19 cellular contexts compared by ENCODE assay signal in the genomic region with DNA sequence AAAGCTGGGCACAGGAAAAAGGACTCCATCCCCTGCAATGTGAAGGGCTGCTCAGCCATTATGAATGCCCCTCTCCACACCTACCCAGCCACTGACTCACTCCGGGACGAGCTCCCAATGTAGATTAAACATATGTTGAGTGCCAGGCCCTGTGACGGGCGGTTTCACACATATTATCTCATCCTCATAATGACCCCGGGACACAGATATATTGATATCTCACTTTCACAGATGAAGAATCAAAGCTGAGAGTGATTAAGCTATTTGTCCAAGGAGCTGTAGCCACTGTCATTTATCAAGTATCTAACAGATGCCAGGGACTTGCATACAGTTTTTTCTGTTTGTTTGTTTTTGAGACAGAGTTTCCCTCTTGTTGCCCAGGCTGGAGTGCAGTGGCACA. TPM values are rescaled to one million over a fixed set of nuclear protein-coding genes. Genes with fewer than 3 reads are reported as not detected.
A peak's percentile ranks its signal among the peaks of the same experiment; 100 is the strongest.
DNase-seq lines count a peak whose midpoint lies in the region; ATAC-seq, FAIRE-seq and TF ChIP-seq lines count a peak whose summit lies in the region.
"Had no signal": no experiment of that assay in that cellular context is flagged by ENCODE, and none has a peak within 500 bp of the region (broad histone marks: within the 10 kb centered on the region; RNA-seq: fewer than 3 reads in every experiment).

No MANE protein-coding gene starts in this region.

- no peaks in the 10 kb centered on the region for H3K36me3 ChIP-seq in PC-9 (ENCODE audit: low read depth)
- no peaks in the 10 kb centered on the region for H3K36me3 ChIP-seq in spleen
- H3K36me3 ChIP-seq in HepG2 (replicated peaks in 1 of 2; ENCODE audit: control insufficient read depth in 1 of 2, insufficient read depth in 2 of 2, low read length in 2 of 2), result no peaks in the 10 kb centered on the region
- H3K36me3 ChIP-seq: prostate gland had no signal

- no peak overlapping the region for H3K4me3 ChIP-seq in PC-9
- no peak overlapping the region for H3K4me3 ChIP-seq in spleen
- H3K4me3 ChIP-seq in HepG2 (replicated peaks in 1 of 3; ENCODE audit: insufficient read depth in 1 of 3, low read depth in 2 of 3, low read length in 3 of 3), result no peak overlapping the region
- H3K4me3 ChIP-seq: lung, prostate gland had no signal

- H3K36me3 Mint-ChIP-seq in activated CD8-positive, alpha-beta T cell treated with anti-CD3 and anti-CD28 coated beads, Interleukin-2, amount 10 ng/mL, durations not matched to agents 7 days and 5 days (ENCODE audit: low read depth), result no peaks in the 10 kb centered on the region
- no peaks in the 10 kb centered on the region for H3K36me3 Mint-ChIP-seq in activated CD8-positive, alpha-beta T cell treated with anti-CD3 and anti-CD28 coated beads for 36 hours (ENCODE audit: low read depth)
- H3K36me3 Mint-ChIP-seq in activated T-cell treated with anti-CD3 and anti-CD28 coated beads, Interleukin-2, amount 50 U/mL, for 24 hours (ENCODE audit: low read depth), result no peaks in the 10 kb centered on the region
- H3K36me3 Mint-ChIP-seq: immature natural killer cell; naive thymus-derived CD4-positive, alpha-beta T cell had no signal

- H3K4me1 Mint-ChIP-seq in activated CD8-positive, alpha-beta T cell treated with anti-CD3 and anti-CD28 coated beads, Interleukin-2, amount 10 ng/mL, durations not matched to agents 7 days and 5 days (ENCODE audit: low read depth), result peaks cover 11% of the 10 kb centered on the region
- H3K4me1 Mint-ChIP-seq in activated CD8-positive, alpha-beta T cell treated with anti-CD3 and anti-CD28 coated beads for 36 hours (ENCODE audit: low read depth), result no peaks in the 10 kb centered on the region
- H3K4me1 Mint-ChIP-seq in activated T-cell treated with anti-CD3 and anti-CD28 coated beads, Interleukin-2, amount 50 U/mL, for 24 hours (ENCODE audit: low read depth), result no peaks in the 10 kb centered on the region

- POLR2A ChIA-PET in activated CD8-positive, alpha-beta T cell treated with anti-CD3 and anti-CD28 coated beads, Interleukin-2, amount 10 ng/mL, durations not matched to agents 7 days and 5 days (lab: Charles Lee), result no interaction called here
- POLR2A ChIA-PET in activated CD8-positive, alpha-beta T cell treated with anti-CD3 and anti-CD28 coated beads for 36 hours (lab: Charles Lee), result no interaction called here
- POLR2A ChIA-PET in PC-9 (lab: Charles Lee; ENCODE audit: unreplicated experiment) (no interaction called here), HepG2 (lab: Yijun Ruan, JAX) (interaction anchor here (0.7 to 10.6 kb wide), 3 partner anchors 11 to 28 kb away, joined by 3 to 100 read pairs (median 6); no protein-coding TSS in a partner anchor)

- no peak for ATAC-seq in activated CD8-positive, alpha-beta T cell treated with anti-CD3 and anti-CD28 coated beads, Interleukin-2, amount 10 ng/mL, durations not matched to agents 7 days and 5 days
- no peak for ATAC-seq in activated CD8-positive, alpha-beta T cell treated with anti-CD3 and anti-CD28 coated beads for 36 hours
- no peak for ATAC-seq in HepG2

- no peak for TF ChIP-seq RAD21 in HepG2 (CRISPR knock-in tag; IDR thresholded peaks at IDR 0.05)

- H3K9me3 ChIP-seq in PC-9 (ENCODE audit: insufficient read depth, low read depth) (no peaks in the 10 kb centered on the region), spleen (no peaks in the 10 kb centered on the region), HepG2 (ENCODE audit: low read length) (no peaks in the 10 kb centered on the region)
- H3K9me3 ChIP-seq: prostate gland had no signal

- no peak for DNase-seq in activated CD8-positive, alpha-beta T cell treated with anti-CD3 and anti-CD28 coated beads, Interleukin-2, amount 10 ng/mL, durations not matched to agents 7 days and 5 days
- no peak for DNase-seq in activated CD8-positive, alpha-beta T cell treated with anti-CD3 and anti-CD28 coated beads for 36 hours
- no peak for DNase-seq in PC-9
- DNase-seq in erythroblast (lab: John Stamatoyannopoulos, UW), result peak; percentile 95 to 98
- no peak for DNase-seq in spleen
- no peak for DNase-seq in activated T-cell treated with anti-CD3 and anti-CD28 coated beads, Interleukin-2, amount 50 U/mL, for 24 hours
- no peak for DNase-seq in HepG2 (ENCODE audit: low spot score)
- DNase-seq in SK-N-DZ (ENCODE audit: low spot score), result no peak
- DNase-seq: activated CD4-positive, alpha-beta T cell treated with anti-CD3 and anti-CD28 coated beads, Interleukin-2, amount 10 ng/mL, durations not matched to agents 7 days and 5 days; activated naive CD4-positive, alpha-beta T cell treated with anti-CD3 and anti-CD28 coated beads for 36 hours; activated T-cell treated with anti-CD3 and anti-CD28 coated beads for 4 hours; CD4-positive, alpha-beta T cell; dermis blood vessel endothelial cell; immature natural killer cell; naive thymus-derived CD4-positive, alpha-beta T cell; NCI-H526 had no signal

- peaks cover 29% of the 10 kb centered on the region; the same call in 1 of the 2 replicates for H3F3A ChIP-seq in PC-9 (ENCODE audit: insufficient read depth, low read depth)

- in situ Hi-C loops in HepG2 (cut with HindIII; ENCODE audit: extremely low pct_ligation_motif_present, low pct_unique_long_range_greater_than_20kb), result no loop called here

- TF ChIP-seq EP300 in HepG2 (IDR thresholded peaks at IDR 0.05; ENCODE audit: low read depth in 2 of 2, low read length in 2 of 2) (no peak), HepG2 (CRISPR knock-in tag; IDR thresholded peaks at IDR 0.05; ENCODE audit: borderline replicate concordance) (no peak)

- no peak for FAIRE-seq in HepG2 (lab: Jason Lieb, UNC)
- FAIRE-seq: GM19239 had no signal

- H2AFZ ChIP-seq in PC-9 (no peak overlapping the region), HepG2 (ENCODE audit: low read length) (no peak overlapping the region)

- H3K27me3 ChIP-seq in PC-9 (ENCODE audit: insufficient read depth, low read depth) (no peaks in the 10 kb centered on the region), spleen (replicated peaks in 1 of 7) (no peaks in the 10 kb centered on the region), HepG2 (ENCODE audit: control insufficient read depth in 1 of 2, insufficient read depth in 2 of 2, low read length in 2 of 2) (no peaks in the 10 kb centered on the region)

- no peaks in the 10 kb centered on the region for H3K27me3 Mint-ChIP-seq in activated CD8-positive, alpha-beta T cell treated with anti-CD3 and anti-CD28 coated beads, Interleukin-2, amount 10 ng/mL, durations not matched to agents 7 days and 5 days (ENCODE audit: low read depth)
- H3K27me3 Mint-ChIP-seq in activated CD8-positive, alpha-beta T cell treated with anti-CD3 and anti-CD28 coated beads for 36 hours, result no peaks in the 10 kb centered on the region
- H3K27me3 Mint-ChIP-seq in activated T-cell treated with anti-CD3 and anti-CD28 coated beads, Interleukin-2, amount 50 U/mL, for 24 hours, result no peaks in the 10 kb centered on the region
- H3K27me3 Mint-ChIP-seq: activated CD4-positive, alpha-beta T cell treated with anti-CD3 and anti-CD28 coated beads, Interleukin-2, amount 10 ng/mL, durations not matched to agents 7 days and 5 days; CD4-positive, alpha-beta T cell; naive thymus-derived CD4-positive, alpha-beta T cell had no signal

- H3K9me3 Mint-ChIP-seq in activated CD8-positive, alpha-beta T cell treated with anti-CD3 and anti-CD28 coated beads, Interleukin-2, amount 10 ng/mL, durations not matched to agents 7 days and 5 days (ENCODE audit: insufficient read depth), result no peaks in the 10 kb centered on the region
- no peaks in the 10 kb centered on the region for H3K9me3 Mint-ChIP-seq in activated CD8-positive, alpha-beta T cell treated with anti-CD3 and anti-CD28 coated beads for 36 hours
- no peaks in the 10 kb centered on the region for H3K9me3 Mint-ChIP-seq in activated T-cell treated with anti-CD3 and anti-CD28 coated beads, Interleukin-2, amount 50 U/mL, for 24 hours
- H3K9me3 Mint-ChIP-seq: activated CD4-positive, alpha-beta T cell treated with anti-CD3 and anti-CD28 coated beads, Interleukin-2, amount 10 ng/mL, durations not matched to agents 7 days and 5 days; activated naive CD4-positive, alpha-beta T cell treated with anti-CD3 and anti-CD28 coated beads for 36 hours; CD4-positive, alpha-beta T cell; immature natural killer cell; naive thymus-derived CD4-positive, alpha-beta T cell had no signal

- WGBS in spleen, 5 donors, result 83 to 91% (median 87%) methylated on average over 5 of the region's 5 CpGs
- 94% methylated on average over 5 of the region's 5 CpGs for WGBS in HepG2 (ENCODE audit: low lambda C conversion rate)

- intact Hi-C loops in activated CD8-positive, alpha-beta T cell treated with anti-CD3 and anti-CD28 coated beads for 36 hours (cut with micrococcal nuclease), result no loop called here
- intact Hi-C loops in PC-9 (cut with micrococcal nuclease; ENCODE audit: unreplicated experiment), result loop anchor here (1.0 kb wide), 1 partner anchor 35 kb away; a partner anchor contains a TSS
- intact Hi-C loops in spleen (cut with DNase I; ENCODE audit: low total_unique reads), result no loop called here
- intact Hi-C loops in HepG2 (cut with micrococcal nuclease; ENCODE audit: unreplicated experiment), result no loop called here

- no peak overlapping the region for H3K4me3 Mint-ChIP-seq in activated CD8-positive, alpha-beta T cell treated with anti-CD3 and anti-CD28 coated beads, Interleukin-2, amount 10 ng/mL, durations not matched to agents 7 days and 5 days
- H3K4me3 Mint-ChIP-seq in activated CD8-positive, alpha-beta T cell treated with anti-CD3 and anti-CD28 coated beads for 36 hours, result no peak overlapping the region
- H3K4me3 Mint-ChIP-seq in activated T-cell treated with anti-CD3 and anti-CD28 coated beads, Interleukin-2, amount 50 U/mL, for 24 hours, result no peak overlapping the region
- H3K4me3 Mint-ChIP-seq: activated CD4-positive, alpha-beta T cell treated with anti-CD3 and anti-CD28 coated beads, Interleukin-2, amount 10 ng/mL, durations not matched to agents 7 days and 5 days; activated naive CD4-positive, alpha-beta T cell treated with anti-CD3 and anti-CD28 coated beads for 36 hours; CD4-positive, alpha-beta T cell; immature natural killer cell; naive thymus-derived CD4-positive, alpha-beta T cell had no signal

- no peak overlapping the region for H3K9ac ChIP-seq in HepG2 (ENCODE audit: insufficient read depth, low read depth, low read length)

- H3K4me2 ChIP-seq in PC-9, result no peak overlapping the region
- H3K4me2 ChIP-seq in HepG2 (ENCODE audit: low read depth, low read length), result no peak overlapping the region

- no peaks in the 10 kb centered on the region for H3K9me2 ChIP-seq in PC-9 (ENCODE audit: insufficient read depth)

- TF ChIP-seq POLR2A in erythroblast (IDR thresholded peaks at IDR 0.05; ENCODE audit: low read length), result no peak
- TF ChIP-seq POLR2A in spleen (IDR thresholded peaks at IDR 0.05), result no peak
- TF ChIP-seq POLR2A in HepG2 (IDR thresholded peaks at IDR 0.05; ENCODE audit: insufficient read depth in 1 of 2, low read depth in 2 of 2, low read length in 2 of 2), result no peak

- peak overlapping the region; percentile 16 for H3K27ac Mint-ChIP-seq in activated CD8-positive, alpha-beta T cell treated with anti-CD3 and anti-CD28 coated beads, Interleukin-2, amount 10 ng/mL, durations not matched to agents 7 days and 5 days
- no peak overlapping the region for H3K27ac Mint-ChIP-seq in activated CD8-positive, alpha-beta T cell treated with anti-CD3 and anti-CD28 coated beads for 36 hours
- no peak overlapping the region for H3K27ac Mint-ChIP-seq in activated T-cell treated with anti-CD3 and anti-CD28 coated beads, Interleukin-2, amount 50 U/mL, for 24 hours
- H3K27ac Mint-ChIP-seq: activated CD4-positive, alpha-beta T cell treated with anti-CD3 and anti-CD28 coated beads, Interleukin-2, amount 10 ng/mL, durations not matched to agents 7 days and 5 days; activated naive CD4-positive, alpha-beta T cell treated with anti-CD3 and anti-CD28 coated beads for 36 hours; CD4-positive, alpha-beta T cell had no signal

- CTCF ChIA-PET in activated CD8-positive, alpha-beta T cell treated with anti-CD3 and anti-CD28 coated beads, Interleukin-2, amount 10 ng/mL, durations not matched to agents 7 days and 5 days (lab: Charles Lee), result no interaction called here
- CTCF ChIA-PET in activated CD8-positive, alpha-beta T cell treated with anti-CD3 and anti-CD28 coated beads for 36 hours (lab: Charles Lee), result no interaction called here
- CTCF ChIA-PET in PC-9 (lab: Charles Lee) (interaction anchor here (0.7 kb wide), 1 partner anchor 474 kb away, joined by 7 read pairs; no protein-coding TSS in a partner anchor), HepG2 (lab: Yijun Ruan, JAX; ENCODE audit: low intra/inter-chr PET ratio, low total read pairs) (no interaction called here)

- no TSS peak for BruUV-seq in PC-9 (replicated peaks; lab: Mats Ljungman, UMichigan)
- BruUV-seq in HepG2 (replicated peaks; lab: Mats Ljungman, UMichigan), result no TSS peak

- no peaks in the 10 kb centered on the region for H3K79me2 ChIP-seq in PC-9 (ENCODE audit: low read depth)
- H3K79me2 ChIP-seq in HepG2 (ENCODE audit: insufficient read depth, low read length), result no peaks in the 10 kb centered on the region

- H3K27ac ChIP-seq in PC-9, result peak overlapping the region; percentile 71
- H3K27ac ChIP-seq in spleen, result peak overlapping the region in 7 of 8 donors; percentile 13 to 94 (median 55)
- H3K27ac ChIP-seq in HepG2 (ENCODE audit: extremely low read length, insufficient read depth, low read length), result no peak overlapping the region

- H4K20me1 ChIP-seq in PC-9 (ENCODE audit: insufficient read depth) (no peaks in the 10 kb centered on the region), HepG2 (ENCODE audit: insufficient read depth, low read length) (no peaks in the 10 kb centered on the region)

- no peak for TF ChIP-seq CTCF in activated CD8-positive, alpha-beta T cell treated with anti-CD3 and anti-CD28 coated beads for 36 hours (IDR thresholded peaks at IDR 0.05)
- TF ChIP-seq CTCF in PC-9 (conservative IDR thresholded peaks at IDR 0.05), result no peak
- no peak for TF ChIP-seq CTCF in spleen (IDR thresholded peaks at IDR 0.05 in 8 of 11, conservative IDR thresholded peaks at IDR 0.05 in 3 of 11)
- no peak for TF ChIP-seq CTCF in HepG2 (CRISPR knock-in tag; IDR thresholded peaks at IDR 0.05)

- H3K4me1 ChIP-seq in PC-9 (replicated peaks; ENCODE audit: insufficient read depth), result peaks cover 23% of the 10 kb centered on the region
- peaks cover 0 to 62% (median 31%) of the 10 kb centered on the region in 6 donors for H3K4me1 ChIP-seq in spleen
- H3K4me1 ChIP-seq in HepG2 (ENCODE audit: insufficient read depth, low read length), result peaks cover 84% of the 10 kb centered on the region
- H3K4me1 ChIP-seq: prostate gland had no signal

RNA-seq across cellular contexts. Expression of a gene that starts 35.0 kb away (rescaled TPM):
- 10 to 100 TPM; 14.5 to 15.6 TPM for total RNA-seq in activated CD8-positive, alpha-beta T cell treated with anti-CD3 and anti-CD28 coated beads, Interleukin-2, amount 10 ng/mL, durations not matched to agents 7 days and 5 days
- total RNA-seq in activated CD8-positive, alpha-beta T cell treated with anti-CD3 and anti-CD28 coated beads for 36 hours, result 1 to 10 TPM; 6.2 to 7.2 TPM
- total RNA-seq in PC-9 (2021) (26.8 and 27.6 TPM in 2 replicates), spleen (10 to 100 TPM; 28.0 to 38.5 (median 32.8) TPM), HepG2 (2016; rRNA removed; fragmentation: Illumina TruSeq; extraction: Trizol) (24.4 and 26.8 TPM in 2 replicates)
- polyA plus RNA-seq in spleen (1 to 10 TPM; 3.0 to 5.8 (median 3.3) TPM), HepG2 (2011; rRNA removed) (5.8 and 5.9 TPM in 2 replicates)
- total RNA-seq in HepG2 (2016; cell fraction: cytosol; rRNA removed; fragmentation: Illumina TruSeq; extraction: Trizol; ENCODE audit: low read depth), result 3.1 and 3.8 TPM in 2 replicates
- total RNA-seq in HepG2 (2016; cell fraction: insoluble cytoplasmic fraction; rRNA removed; fragmentation: Illumina TruSeq; extraction: Trizol), result 25.5 and 28.3 TPM in 2 replicates
- total RNA-seq in HepG2 (2016; cell fraction: membrane; rRNA removed; fragmentation: Illumina TruSeq; extraction: Trizol), result 15.5 and 17.6 TPM in 2 replicates
- 49.0 and 51.0 TPM in 2 replicates for total RNA-seq in HepG2 (2016; cell fraction: nucleus; rRNA removed; fragmentation: Illumina TruSeq; extraction: Trizol)
- 3.5 and 4.9 TPM in 2 replicates for polyA plus RNA-seq in HepG2 (2011; cell fraction: cytosol; rRNA removed)
- polyA plus RNA-seq in HepG2 (2011; cell fraction: nucleus; rRNA removed), result 4.2 and 5.1 TPM in 2 replicates
- 18.3 and 19.9 TPM in 2 replicates for polyA plus RNA-seq in HepG2 (2012)
- 2.5 and 2.6 TPM in 2 replicates for polyA plus RNA-seq in HepG2 (2016; cell fraction: cytosol; fragmentation: Illumina TruSeq; extraction: Trizol; ENCODE audit: low read depth)
- 19.7 and 25.1 TPM in 2 replicates for polyA plus RNA-seq in HepG2 (2016; cell fraction: insoluble cytoplasmic fraction; fragmentation: Illumina TruSeq; extraction: Trizol; ENCODE audit: low read depth)
- 6.2 and 6.7 TPM in 2 replicates for polyA plus RNA-seq in HepG2 (2016; cell fraction: membrane; fragmentation: Illumina TruSeq; extraction: Trizol; ENCODE audit: low read depth)
- 53.6 and 54.2 TPM in 2 replicates for polyA plus RNA-seq in HepG2 (2016; cell fraction: nucleus; fragmentation: Illumina TruSeq; extraction: Trizol; ENCODE audit: insufficient read depth, low read depth)
- 9.6 and 24.6 TPM in 2 replicates for polyA minus RNA-seq in HepG2 (2011; rRNA and poly(A)+ RNA removed; ENCODE audit: low replicate concordance)
- polyA minus RNA-seq in HepG2 (2011; cell fraction: cytosol; rRNA and poly(A)+ RNA removed), result 10.8 and 15.0 TPM in 2 replicates
- 14.9 and 15.0 TPM in 2 replicates for polyA minus RNA-seq in HepG2 (2011; cell fraction: nucleus; rRNA and poly(A)+ RNA removed)
- 2.3 and 2.4 TPM in 2 replicates for polyA plus RNA-seq in SK-N-DZ (2014; cell fraction: cytosol; rRNA removed)
- polyA plus RNA-seq in SK-N-DZ (2014; cell fraction: nucleus; rRNA removed), result 1.5 and 1.6 TPM in 2 replicates

Comparison
In these comparisons a context has a peak if more than half of its experiments do, and no peak if none do; other contexts are left out.
1. DNase-seq: peak in erythroblast (2 of 2); none in activated CD8-positive, alpha-beta T cell treated with anti-CD3 and anti-CD28 coated beads, Interleukin-2, amount 10 ng/mL, durations not matched to agents 7 days and 5 days (single experiment), activated CD8-positive, alpha-beta T cell treated with anti-CD3 and anti-CD28 coated beads for 36 hours (single experiment), PC-9 (0 of 2), spleen (single experiment), activated T-cell treated with anti-CD3 and anti-CD28 coated beads, Interleukin-2, amount 50 U/mL, for 24 hours (single experiment), HepG2 (single experiment) and SK-N-DZ (single experiment).